In the genomic region with DNA sequence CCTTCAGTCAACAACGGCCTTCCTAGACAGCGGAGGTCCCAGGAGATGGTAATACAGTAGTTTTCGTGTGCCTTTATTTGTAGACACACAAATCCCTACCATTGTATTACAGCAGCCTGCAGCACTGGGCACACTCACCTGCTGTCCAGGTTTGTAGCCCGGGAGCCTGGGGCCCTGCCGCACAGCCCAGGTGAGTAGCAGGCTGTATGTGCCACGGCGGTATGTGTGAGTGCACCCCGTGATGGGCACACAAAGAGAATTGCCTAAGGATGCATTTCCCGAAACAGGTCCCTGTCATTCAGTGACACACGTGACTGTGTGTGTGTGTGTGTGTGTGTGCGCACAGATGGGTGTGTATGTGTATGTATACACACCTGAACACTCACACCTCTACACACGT, we compare ENCODE assay signal across 15 cellular contexts. TPM values are rescaled to one million over a fixed set of nuclear protein-coding genes. Genes with fewer than 3 reads are reported as not detected.
DNase-seq lines count a peak whose midpoint lies in the region; FAIRE-seq and TF ChIP-seq lines count a peak whose summit lies in the region.
"Had no signal": no experiment of that assay in that cellular context is flagged by ENCODE, and none has a peak within 500 bp of the region (broad histone marks: within the 10 kb centered on the region; RNA-seq: fewer than 3 reads in every experiment).

No MANE protein-coding gene starts in this region.

- no peaks in the 10 kb centered on the region for H3K27me3 Mint-ChIP-seq in activated naive CD4-positive, alpha-beta T cell treated with anti-CD3 and anti-CD28 coated beads, Interleukin-2, amount 10 ng/mL, durations not matched to agents 7 days and 5 days

- H3K4me3 ChIP-seq in kidney (ENCODE audit: low read length in 2 of 2): no peak overlapping the region
- no peak overlapping the region for H3K4me3 ChIP-seq in effector memory CD4-positive, alpha-beta T cell (ENCODE audit: insufficient read depth, low read depth, low read length, poor library complexity, severe bottlenecking)
- H3K4me3 ChIP-seq: PC-9 had no signal

- H3K9ac ChIP-seq in kidney (ENCODE audit: low read length in 2 of 2): no peak overlapping the region
- H3K9ac ChIP-seq: KMS-11 had no signal

- peaks cover 17% of the 10 kb centered on the region for H3K36me3 Mint-ChIP-seq in activated naive CD4-positive, alpha-beta T cell treated with anti-CD3 and anti-CD28 coated beads, Interleukin-2, amount 10 ng/mL, durations not matched to agents 7 days and 5 days

- CTCF ChIA-PET in activated naive CD4-positive, alpha-beta T cell treated with anti-CD3 and anti-CD28 coated beads, Interleukin-2, amount 10 ng/mL, durations not matched to agents 7 days and 5 days (lab: Charles Lee): no interaction called here

- H3K27me3 ChIP-seq in effector memory CD4-positive, alpha-beta T cell (replicated peaks; ENCODE audit: control insufficient read depth, insufficient read depth, low read length, poor library complexity, severe bottlenecking): no peaks in the 10 kb centered on the region

- H3K9me3 Mint-ChIP-seq in activated naive CD4-positive, alpha-beta T cell treated with anti-CD3 and anti-CD28 coated beads, Interleukin-2, amount 10 ng/mL, durations not matched to agents 7 days and 5 days: no peaks in the 10 kb centered on the region

- H3K4me1 Mint-ChIP-seq in activated naive CD4-positive, alpha-beta T cell treated with anti-CD3 and anti-CD28 coated beads, Interleukin-2, amount 10 ng/mL, durations not matched to agents 7 days and 5 days: peaks cover 10% of the 10 kb centered on the region
- H3K4me1 Mint-ChIP-seq: CD14-positive monocyte had no signal

- DNase-seq in activated naive CD4-positive, alpha-beta T cell treated with anti-CD3 and anti-CD28 coated beads, Interleukin-2, amount 50 U/mL, for 16 hours: peak; percentile 3
- no peak for DNase-seq in activated naive CD4-positive, alpha-beta T cell treated with anti-CD3 and anti-CD28 coated beads, Interleukin-2, amount 10 ng/mL, durations not matched to agents 7 days and 5 days
- DNase-seq in NAMALWA (ENCODE audit: low spot score) (peak; percentile 0), kidney (peak; percentile 43)
- DNase-seq in stimulated activated CD8-positive, alpha-beta memory T cell treated with anti-CD3 and anti-CD28 coated beads, Interleukin-4, amount 100 ng/mL, for 48 hours: peak; percentile 21
- no peak for DNase-seq in activated CD4-positive, alpha-beta T cell treated with anti-CD3 and anti-CD28 coated beads for 4 hours
- DNase-seq in effector memory CD4-positive, alpha-beta T cell: no peak
- DNase-seq: H7, NCI-H1092 treated with DMSO at 0.1 percent for 48 hours, NCI-H2081 treated with DMSO at 0.1 percent for 48 hours, NCI-H510A treated with DMSO at 0.1 percent for 48 hours, NCI-H82, PC-9 had no signal

- no peaks in the 10 kb centered on the region for H3K9me3 ChIP-seq in kidney (ENCODE audit: control insufficient read depth in 1 of 2, low read length in 2 of 2)
- no peaks in the 10 kb centered on the region for H3K9me3 ChIP-seq in effector memory CD4-positive, alpha-beta T cell (ENCODE audit: control insufficient read depth, low read length)

- intact Hi-C loops in kidney (cut with DNase I): no loop called here

- H3K27ac ChIP-seq in kidney (ENCODE audit: low read depth in 2 of 2, low read length in 2 of 2): no peak overlapping the region
- H3K27ac ChIP-seq in effector memory CD4-positive, alpha-beta T cell (ENCODE audit: insufficient read depth, low read length, poor library complexity, severe bottlenecking): no peak overlapping the region
- H3K27ac ChIP-seq: KMS-11, PC-9 had no signal

- H3K36me3 ChIP-seq in kidney (ENCODE audit: control insufficient read depth in 1 of 2, insufficient read depth in 2 of 2, low read length in 2 of 2): peaks cover 21 to 24% of the 10 kb centered on the region in 2 donors
- peaks cover 25% of the 10 kb centered on the region for H3K36me3 ChIP-seq in effector memory CD4-positive, alpha-beta T cell (ENCODE audit: control insufficient read depth, insufficient read depth, low read length)

- no peak overlapping the region for H3K4me3 Mint-ChIP-seq in activated naive CD4-positive, alpha-beta T cell treated with anti-CD3 and anti-CD28 coated beads, Interleukin-2, amount 10 ng/mL, durations not matched to agents 7 days and 5 days
- H3K4me3 Mint-ChIP-seq: CD14-positive monocyte had no signal

- no peak for FAIRE-seq in kidney (lab: Jason Lieb, UNC)

- H3K4me1 ChIP-seq in kidney (ENCODE audit: control insufficient read depth in 1 of 2, insufficient read depth in 1 of 2, low read depth in 1 of 2, low read length in 2 of 2): no peaks in the 10 kb centered on the region
- no peaks in the 10 kb centered on the region for H3K4me1 ChIP-seq in effector memory CD4-positive, alpha-beta T cell (ENCODE audit: control insufficient read depth, insufficient read depth, low read length, poor library complexity, severe bottlenecking)

- TF ChIP-seq CTCF in kidney (IDR thresholded peaks at IDR 0.05; ENCODE audit: borderline replicate concordance, extremely low read depth, insufficient read depth): no peak

- H3K27ac Mint-ChIP-seq in activated naive CD4-positive, alpha-beta T cell treated with anti-CD3 and anti-CD28 coated beads, Interleukin-2, amount 10 ng/mL, durations not matched to agents 7 days and 5 days: no peak overlapping the region
- H3K27ac Mint-ChIP-seq: CD14-positive monocyte had no signal

RNA-seq across cellular contexts. Expression of a gene that starts 8.1 kb away (rescaled TPM):
- 357 TPM for total RNA-seq in kidney
- polyA plus RNA-seq in kidney (ENCODE audit: insufficient read depth, low read depth, low replicate concordance): 654 TPM

RNA-seq across cellular contexts. Expression of a gene that starts 52.7 kb away (rescaled TPM):
- total RNA-seq in kidney: 33.3 TPM
- 29.9 TPM for polyA plus RNA-seq in kidney (ENCODE audit: insufficient read depth, low read depth, low replicate concordance)

Comparison
In these comparisons a context has a peak if more than half of its experiments do, and no peak if none do; other contexts are left out.
1. DNase-seq: peak in activated naive CD4-positive, alpha-beta T cell treated with anti-CD3 and anti-CD28 coated beads, Interleukin-2, amount 50 U/mL, for 16 hours (single experiment), NAMALWA (single experiment), kidney (single experiment) and stimulated activated CD8-positive, alpha-beta memory T cell treated with anti-CD3 and anti-CD28 coated beads, Interleukin-4, amount 100 ng/mL, for 48 hours (single experiment); none in activated naive CD4-positive, alpha-beta T cell treated with anti-CD3 and anti-CD28 coated beads, Interleukin-2, amount 10 ng/mL, durations not matched to agents 7 days and 5 days (single experiment), activated CD4-positive, alpha-beta T cell treated with anti-CD3 and anti-CD28 coated beads for 4 hours (0 of 2) and effector memory CD4-positive, alpha-beta T cell (0 of 3).